Comparison of ENCODE assay signal across 2 cellular contexts in genomic region chr7:74633451-74633921, GRCh38.
TF ChIP-seq lines count a peak whose summit lies in the region.

No MANE protein-coding gene starts in this region.

TF ChIP-seq in WTC11, 78 proteins besides CTCF, POLR2A, EP300 and RAD21 (continued from another document):
- no peak for TF ChIP-seq ATF6 (CRISPR knock-in tag; IDR thresholded peaks at IDR 0.05)

TF ChIP-seq in HepG2, 621 proteins besides CTCF, POLR2A, EP300 and RAD21 (continued from another document):
- TF ChIP-seq ATF2 (CRISPR knock-in tag; IDR thresholded peaks at IDR 0.05) (no peak), ZNF121 (CRISPR knock-in tag; IDR thresholded peaks at IDR 0.05) (peak; percentile 48; the same call in 1 of the 2 replicates), ATAD3A (CRISPR knock-in tag; IDR thresholded peaks at IDR 0.05) (no peak), ZNF766 (CRISPR knock-in tag; IDR thresholded peaks at IDR 0.05; ENCODE audit: borderline replicate concordance) (peak; percentile 91; the same call in 1 of the 2 replicates), SMYD3 (CRISPR knock-in tag; IDR thresholded peaks at IDR 0.05) (no peak), SCMH1 (CRISPR knock-in tag; IDR thresholded peaks at IDR 0.05; ENCODE audit: borderline replicate concordance) (no peak), ZNF567 (CRISPR knock-in tag; IDR thresholded peaks at IDR 0.05; ENCODE audit: borderline replicate concordance) (no peak), ZMYM2 (CRISPR knock-in tag; IDR thresholded peaks at IDR 0.05) (no peak), FOXO1 (CRISPR knock-in tag; IDR thresholded peaks at IDR 0.05) (no peak), MIXL1 (CRISPR knock-in tag; IDR thresholded peaks at IDR 0.05) (no peak), ZNF629 (CRISPR knock-in tag; conservative IDR thresholded peaks at IDR 0.05) (0 out of 2 replicates have a peak, but pooled peaks have one; percentile 7), ZNF230 (CRISPR knock-in tag; IDR thresholded peaks at IDR 0.05) (0 out of 2 replicates have a peak, but pooled peaks have one; percentile 23), TARDBP (CRISPR knock-in tag; IDR thresholded peaks at IDR 0.05) (no peak), MEIS2 (CRISPR knock-in tag; IDR thresholded peaks at IDR 0.05) (no peak), HNRNPL (IDR thresholded peaks at IDR 0.05; ENCODE audit: low read depth, low read length) (peak; percentile 64; the same call in 1 of the 2 replicates), HNF4A (CRISPR knock-in tag; IDR thresholded peaks at IDR 0.05) (0 out of 2 replicates have a peak, but pooled peaks have one; percentile 32), THRA (CRISPR knock-in tag; IDR thresholded peaks at IDR 0.05; ENCODE audit: borderline replicate concordance) (peak; percentile 10; the same call in 1 of the 2 replicates), ZMYM3 (CRISPR knock-in tag; IDR thresholded peaks at IDR 0.05) (no peak), ZNF430 (CRISPR knock-in tag; IDR thresholded peaks at IDR 0.05) (no peak)
